Comparison of ENCODE assay signal across 2 cellular contexts in genomic region chr2:101697794-101698418, GRCh38.
TF ChIP-seq lines count a peak whose summit lies in the region.

No MANE protein-coding gene starts in this region.

TF ChIP-seq in K562, 482 proteins besides CTCF, POLR2A, EP300 and RAD21 (continued from another document):
- TF ChIP-seq, protein P1, sequence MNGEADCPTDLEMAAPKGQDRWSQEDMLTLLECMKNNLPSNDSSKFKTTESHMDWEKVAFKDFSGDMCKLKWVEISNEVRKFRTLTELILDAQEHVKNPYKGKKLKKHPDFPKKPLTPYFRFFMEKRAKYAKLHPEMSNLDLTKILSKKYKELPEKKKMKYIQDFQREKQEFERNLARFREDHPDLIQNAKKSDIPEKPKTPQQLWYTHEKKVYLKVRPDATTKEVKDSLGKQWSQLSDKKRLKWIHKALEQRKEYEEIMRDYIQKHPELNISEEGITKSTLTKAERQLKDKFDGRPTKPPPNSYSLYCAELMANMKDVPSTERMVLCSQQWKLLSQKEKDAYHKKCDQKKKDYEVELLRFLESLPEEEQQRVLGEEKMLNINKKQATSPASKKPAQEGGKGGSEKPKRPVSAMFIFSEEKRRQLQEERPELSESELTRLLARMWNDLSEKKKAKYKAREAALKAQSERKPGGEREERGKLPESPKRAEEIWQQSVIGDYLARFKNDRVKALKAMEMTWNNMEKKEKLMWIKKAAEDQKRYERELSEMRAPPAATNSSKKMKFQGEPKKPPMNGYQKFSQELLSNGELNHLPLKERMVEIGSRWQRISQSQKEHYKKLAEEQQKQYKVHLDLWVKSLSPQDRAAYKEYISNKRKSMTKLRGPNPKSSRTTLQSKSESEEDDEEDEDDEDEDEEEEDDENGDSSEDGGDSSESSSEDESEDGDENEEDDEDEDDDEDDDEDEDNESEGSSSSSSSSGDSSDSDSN (IDR thresholded peaks at IDR 0.05; ENCODE audit: borderline replicate concordance in 1 of 2, low read depth in 2 of 2, low read length in 2 of 2): peak in 1 of 2 experiments; percentile 15; a peak in 1 of 4 replicates
- TF ChIP-seq CHD1 (IDR thresholded peaks at IDR 0.05; ENCODE audit: low read length) (peak; percentile 35), ZBTB5 (IDR thresholded peaks at IDR 0.05) (no peak), PHF8 (IDR thresholded peaks at IDR 0.05; ENCODE audit: borderline replicate concordance, low read length) (peak; percentile 44; the same call in 1 of the 2 replicates), YY1 (IDR thresholded peaks at IDR 0.05; ENCODE audit: borderline replicate concordance in 1 of 3, control insufficient read depth in 1 of 3, extremely low read depth in 1 of 3, insufficient read depth in 3 of 3, insufficient read length in 1 of 3, insufficient replicate concordance in 2 of 3, low read depth in 1 of 3, low read length in 2 of 3) (peak in 1 of 3 experiments; percentile 8), ETS2 (tag; IDR thresholded peaks at IDR 0.05; ENCODE audit: borderline replicate concordance, poor library complexity, severe bottlenecking) (no peak), FOXP1 (CRISPR knock-in tag; IDR thresholded peaks at IDR 0.05) (peak; percentile 55; the same call in 1 of the 2 replicates), ZKSCAN8 (CRISPR knock-in tag; IDR thresholded peaks at IDR 0.05) (no peak), NR2C2 (CRISPR knock-in tag; IDR thresholded peaks at IDR 0.05) (no peak), NR2C2 (tag; IDR thresholded peaks at IDR 0.05) (peak; percentile 47; the same call in 1 of the 2 replicates), MAZ (CRISPR knock-in tag; conservative IDR thresholded peaks at IDR 0.05 in 1 of 2, IDR thresholded peaks at IDR 0.05 in 1 of 2) (0 out of 4 replicates have a peak, but pooled peaks of 1 of the 2 experiments have one; percentile 40), FOSL1 (tag; conservative IDR thresholded peaks at IDR 0.05) (peak; percentile 33; the same call in 1 of the 2 replicates), BCOR (IDR thresholded peaks at IDR 0.05) (no peak), RBFOX2 (IDR thresholded peaks at IDR 0.05; ENCODE audit: low read depth, low read length) (0 out of 2 replicates have a peak, but pooled peaks have one; percentile 5), MLLT1 (IDR thresholded peaks at IDR 0.05) (no peak), RBBP5 (IDR thresholded peaks at IDR 0.05; ENCODE audit: borderline replicate concordance, insufficient read depth, low read length, poor library complexity, severe bottlenecking) (peak; percentile 66), BCL6 (CRISPR knock-in tag; IDR thresholded peaks at IDR 0.05) (no peak), ZNF143 (CRISPR knock-in tag; IDR thresholded peaks at IDR 0.05) (no peak), CEBPB (tag; IDR thresholded peaks at IDR 0.05) (no peak), ESRRA (IDR thresholded peaks at IDR 0.05; ENCODE audit: borderline replicate concordance, low read depth) (no peak), CC2D1A (IDR thresholded peaks at IDR 0.05) (no peak), GATAD2B (IDR thresholded peaks at IDR 0.05; ENCODE audit: borderline replicate concordance) (0 out of 2 replicates have a peak, but pooled peaks have one; percentile 43), ZBTB2 (IDR thresholded peaks at IDR 0.05) (no peak)

TF ChIP-seq in HepG2, 621 proteins besides CTCF, POLR2A, EP300 and RAD21 (continued from another document):
- TF ChIP-seq, protein P2, sequence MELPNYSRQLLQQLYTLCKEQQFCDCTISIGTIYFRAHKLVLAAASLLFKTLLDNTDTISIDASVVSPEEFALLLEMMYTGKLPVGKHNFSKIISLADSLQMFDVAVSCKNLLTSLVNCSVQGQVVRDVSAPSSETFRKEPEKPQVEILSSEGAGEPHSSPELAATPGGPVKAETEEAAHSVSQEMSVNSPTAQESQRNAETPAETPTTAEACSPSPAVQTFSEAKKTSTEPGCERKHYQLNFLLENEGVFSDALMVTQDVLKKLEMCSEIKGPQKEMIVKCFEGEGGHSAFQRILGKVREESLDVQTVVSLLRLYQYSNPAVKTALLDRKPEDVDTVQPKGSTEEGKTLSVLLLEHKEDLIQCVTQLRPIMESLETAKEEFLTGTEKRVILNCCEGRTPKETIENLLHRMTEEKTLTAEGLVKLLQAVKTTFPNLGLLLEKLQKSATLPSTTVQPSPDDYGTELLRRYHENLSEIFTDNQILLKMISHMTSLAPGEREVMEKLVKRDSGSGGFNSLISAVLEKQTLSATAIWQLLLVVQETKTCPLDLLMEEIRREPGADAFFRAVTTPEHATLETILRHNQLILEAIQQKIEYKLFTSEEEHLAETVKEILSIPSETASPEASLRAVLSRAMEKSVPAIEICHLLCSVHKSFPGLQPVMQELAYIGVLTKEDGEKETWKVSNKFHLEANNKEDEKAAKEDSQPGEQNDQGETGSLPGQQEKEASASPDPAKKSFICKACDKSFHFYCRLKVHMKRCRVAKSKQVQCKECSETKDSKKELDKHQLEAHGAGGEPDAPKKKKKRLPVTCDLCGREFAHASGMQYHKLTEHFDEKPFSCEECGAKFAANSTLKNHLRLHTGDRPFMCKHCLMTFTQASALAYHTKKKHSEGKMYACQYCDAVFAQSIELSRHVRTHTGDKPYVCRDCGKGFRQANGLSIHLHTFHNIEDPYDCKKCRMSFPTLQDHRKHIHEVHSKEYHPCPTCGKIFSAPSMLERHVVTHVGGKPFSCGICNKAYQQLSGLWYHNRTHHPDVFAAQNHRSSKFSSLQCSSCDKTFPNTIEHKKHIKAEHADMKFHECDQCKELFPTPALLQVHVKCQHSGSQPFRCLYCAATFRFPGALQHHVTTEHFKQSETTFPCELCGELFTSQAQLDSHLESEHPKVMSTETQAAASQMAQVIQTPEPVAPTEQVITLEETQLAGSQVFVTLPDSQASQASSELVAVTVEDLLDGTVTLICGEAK (IDR thresholded peaks at IDR 0.05): no peak
- TF ChIP-seq, protein P2 (CRISPR knock-in tag; IDR thresholded peaks at IDR 0.05): no peak
